Comparison of ENCODE assay signal across 29 cellular contexts in genomic region chrX:17525762-17526555, GRCh38.
DNase-seq lines count a peak whose midpoint lies in the region; ATAC-seq and TF ChIP-seq lines count a peak whose summit lies in the region.
"Had no signal": no experiment of that assay in that cellular context is flagged by ENCODE, and none has a peak within 500 bp of the region (broad histone marks: within the 10 kb centered on the region; RNA-seq: fewer than 3 reads in every experiment).

No MANE protein-coding gene starts in this region.

- H3K9ac ChIP-seq in trophoblast cell (ENCODE audit: low read length): no peak overlapping the region

- H3K27me3 ChIP-seq in PC-9 (ENCODE audit: insufficient read depth, low read depth): no peaks in the 10 kb centered on the region
- no peaks in the 10 kb centered on the region for H3K27me3 ChIP-seq in trophoblast cell (ENCODE audit: insufficient read depth, low read length)
- H3K27me3 ChIP-seq: cardiac muscle cell, esophagus squamous epithelium, heart right ventricle, suprapubic skin, uterus had no signal

- H4K20me1 ChIP-seq in PC-9 (ENCODE audit: insufficient read depth): no peaks in the 10 kb centered on the region

- H3K14ac ChIP-seq in trophoblast cell (ENCODE audit: low read length): no peak overlapping the region

- no CpG with 5 or more reads among the region's 8 CpGs for WGBS in trophoblast cell (ENCODE audit: extremely low coverage, insufficient coverage, insufficient read length)

- peak overlapping the region; percentile 88 for H3K27ac ChIP-seq in PC-9
- H3K27ac ChIP-seq in trophoblast cell (ENCODE audit: low read depth, low read length): peak overlapping the region; percentile 44
- no peak overlapping the region for H3K27ac ChIP-seq in RWPE1
- H3K27ac ChIP-seq: cardiac muscle cell, suprapubic skin, uterus had no signal

- H3K9me3 ChIP-seq in PC-9 (ENCODE audit: insufficient read depth, low read depth): no peaks in the 10 kb centered on the region
- H3K9me3 ChIP-seq in trophoblast cell (ENCODE audit: insufficient read depth, low read depth, low read length): no peaks in the 10 kb centered on the region
- H3K9me3 ChIP-seq: esophagus squamous epithelium, heart right ventricle, spleen, suprapubic skin, uterus had no signal

- no peak overlapping the region for H4K8ac ChIP-seq in trophoblast cell (ENCODE audit: low read depth, low read length)

- H4K91ac ChIP-seq in trophoblast cell (ENCODE audit: low read depth, low read length): no peak overlapping the region

- no peak overlapping the region for H2AK5ac ChIP-seq in trophoblast cell (ENCODE audit: low read length)

- peaks cover 30% of the 10 kb centered on the region for H3F3A ChIP-seq in PC-9 (ENCODE audit: insufficient read depth, low read depth)

- DNase-seq in AG20443 (ENCODE audit: low spot score) (peak; percentile 22), PC-9 (no peak), fibroblast of the aortic adventitia (ENCODE audit: low read depth) (peak; percentile 65), trophoblast cell (peak; percentile 86), superior temporal gyrus (ENCODE audit: extremely low spot score) (no peak), RWPE1 (ENCODE audit: low spot score) (no peak)
- DNase-seq: activated B cell treated with CpG ODN at 0.5 μM for 24 hours; activated CD4-positive, alpha-beta T cell treated with anti-CD3 and anti-CD28 coated beads, Interleukin-2, amount 50 U/mL, for 4 hours; activated CD8-positive, alpha-beta memory T cell treated with anti-CD3 and anti-CD28 coated beads, Interleukin-2, amount 50 U/mL, for 4 hours; activated naive CD4-positive, alpha-beta T cell treated with anti-CD3 and anti-CD28 coated beads, Interleukin-2, amount 50 U/mL, for 16 hours; anterior cingulate cortex; CD8-positive, alpha-beta memory T cell; cortex of kidney; esophagus squamous epithelium; HCEC 1CT; heart right ventricle; left colon; naive B cell; NCI-H1048; NCI-H1694 treated with DMSO at 0.1 percent for 48 hours; NCI-H748 treated with DMSO at 0.1 percent for 48 hours; spleen; stimulated activated CD4-positive, alpha-beta T cell treated with anti-CD3 and anti-CD28 coated beads, Interleukin-4, amount 100 ng/mL, for 1 hour; uterus had no signal

- ATAC-seq in GM18858 (IDR thresholded peaks at IDR 0.05; ENCODE audit: unreplicated experiment) (no peak), GM21619 (IDR thresholded peaks at IDR 0.05; ENCODE audit: unreplicated experiment) (no peak)
- ATAC-seq: heart right ventricle; left colon; stimulated activated memory B cell treated with anti-CD40 and anti-IgM and Interleukin-4, amounts not matched to agents 10 μg/mL and 1 μg/mL and 100 μg/mL, for 72 hours had no signal

- H3K79me1 ChIP-seq in trophoblast cell (ENCODE audit: low read length): no peaks in the 10 kb centered on the region

- H2BK12ac ChIP-seq in trophoblast cell (ENCODE audit: low read length): no peak overlapping the region

- CTCF ChIA-PET in PC-9 (lab: Charles Lee) (interaction anchor here (0.7 kb wide), 1 partner anchor 41 kb away, joined by 15 read pairs; no protein-coding TSS in a partner anchor), RWPE1 (lab: Yijun Ruan, JAX) (no interaction called here)

- H3K23ac ChIP-seq in trophoblast cell (ENCODE audit: low read length): no peak overlapping the region

- H3K4ac ChIP-seq in trophoblast cell (ENCODE audit: low read depth, low read length): no peak overlapping the region

- TF ChIP-seq CTCF in PC-9 (conservative IDR thresholded peaks at IDR 0.05) (no peak), fibroblast of the aortic adventitia (IDR thresholded peaks at IDR 0.05; ENCODE audit: insufficient read depth, low read length) (no peak), RWPE1 (conservative IDR thresholded peaks at IDR 0.05; ENCODE audit: low read depth) (no peak)

- no peak overlapping the region for H3K4me3 ChIP-seq in PC-9
- H3K4me3 ChIP-seq in fibroblast of the aortic adventitia (ENCODE audit: low read depth, low read length): no peak overlapping the region
- no peak overlapping the region for H3K4me3 ChIP-seq in trophoblast cell (ENCODE audit: low read depth, low read length)
- H3K4me3 ChIP-seq: cardiac muscle cell, esophagus squamous epithelium, heart right ventricle, suprapubic skin, uterus had no signal

- H3K4me1 ChIP-seq in PC-9 (replicated peaks; ENCODE audit: insufficient read depth) (peaks cover 56% of the 10 kb centered on the region), trophoblast cell (ENCODE audit: control insufficient read depth in 1 of 2, insufficient read depth in 2 of 2, low read length in 2 of 2) (peaks cover 0 to 4% of the 10 kb centered on the region in 2 experiments)
- H3K4me1 ChIP-seq: uterus had no signal

- no TSS peak for BruUV-seq in PC-9 (replicated peaks; lab: Mats Ljungman, UMichigan)

- H3K36me3 ChIP-seq in PC-9 (ENCODE audit: low read depth) (no peaks in the 10 kb centered on the region), trophoblast cell (ENCODE audit: control insufficient read depth in 1 of 2, insufficient read depth in 2 of 2, low read length in 2 of 2) (no peaks in the 10 kb centered on the region)
- H3K36me3 ChIP-seq: cardiac muscle cell, esophagus squamous epithelium, heart right ventricle, spleen, suprapubic skin, uterus had no signal

- H3K79me2 ChIP-seq in PC-9 (ENCODE audit: low read depth): peaks cover 50% of the 10 kb centered on the region
- H3K79me2 ChIP-seq in trophoblast cell (ENCODE audit: control insufficient read depth, insufficient read depth, low read length, poor library complexity): no peaks in the 10 kb centered on the region

- intact Hi-C loops in PC-9 (cut with micrococcal nuclease; ENCODE audit: unreplicated experiment): loop anchor here (2.0 to 10.0 kb wide), 3 partner anchors 65 to 166 kb away; no protein-coding TSS in a partner anchor

- H3K18ac ChIP-seq in trophoblast cell (ENCODE audit: low read length): no peak overlapping the region

- H2BK5ac ChIP-seq in trophoblast cell (ENCODE audit: low read depth, low read length, poor library complexity): no peak overlapping the region

- no peaks in the 10 kb centered on the region for H3K9me2 ChIP-seq in PC-9 (ENCODE audit: insufficient read depth)

- H4K12ac ChIP-seq in trophoblast cell (ENCODE audit: low read depth, low read length): no peak overlapping the region

- H3K4me2 ChIP-seq in PC-9 (peak overlapping the region; percentile 74), trophoblast cell (ENCODE audit: low read length) (no peak overlapping the region)

- H2AFZ ChIP-seq in PC-9 (no peak overlapping the region), trophoblast cell (ENCODE audit: insufficient read depth, low read length, poor library complexity) (no peak overlapping the region)

- POLR2A ChIA-PET in PC-9 (lab: Charles Lee; ENCODE audit: unreplicated experiment) (no interaction called here), RWPE1 (lab: Yijun Ruan, JAX; ENCODE audit: low non-redundant PET) (no interaction called here)

- no peak overlapping the region for H2BK120ac ChIP-seq in trophoblast cell (ENCODE audit: insufficient read depth, low read length, poor library complexity)

Comparison
In these comparisons a context has a peak if more than half of its experiments do, and no peak if none do; other contexts are left out.
1. DNase-seq: peak in AG20443 (single experiment), fibroblast of the aortic adventitia (single experiment) and trophoblast cell (2 of 2); none in PC-9 (0 of 2), superior temporal gyrus (single experiment) and RWPE1 (single experiment).